In genomic region chr11:118401151-118401879, GRCh38 we compare ENCODE assay signal across 1 cellular context.
TF ChIP-seq lines count a peak whose summit lies in the region.

A gene with protein sequence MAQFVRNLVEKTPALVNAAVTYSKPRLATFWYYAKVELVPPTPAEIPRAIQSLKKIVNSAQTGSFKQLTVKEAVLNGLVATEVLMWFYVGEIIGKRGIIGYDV (plus strand): TSS chr11:118401606. CDS start chr11:118401666, 60 bp downstream.

TF ChIP-seq in HepG2, 621 proteins besides CTCF, POLR2A, EP300 and RAD21 (continued from another document and continues in another):
- TF ChIP-seq, protein P1, sequence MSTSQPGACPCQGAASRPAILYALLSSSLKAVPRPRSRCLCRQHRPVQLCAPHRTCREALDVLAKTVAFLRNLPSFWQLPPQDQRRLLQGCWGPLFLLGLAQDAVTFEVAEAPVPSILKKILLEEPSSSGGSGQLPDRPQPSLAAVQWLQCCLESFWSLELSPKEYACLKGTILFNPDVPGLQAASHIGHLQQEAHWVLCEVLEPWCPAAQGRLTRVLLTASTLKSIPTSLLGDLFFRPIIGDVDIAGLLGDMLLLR (CRISPR knock-in tag; IDR thresholded peaks at IDR 0.05), result no peak
- TF ChIP-seq BORCS8-MEF2B (CRISPR knock-in tag; IDR thresholded peaks at IDR 0.05) (no peak), HMGXB3 (CRISPR knock-in tag; IDR thresholded peaks at IDR 0.05; ENCODE audit: borderline replicate concordance) (no peak), SETDB1 (CRISPR knock-in tag; IDR thresholded peaks at IDR 0.05; ENCODE audit: borderline replicate concordance) (no peak), ISX (CRISPR knock-in tag; conservative IDR thresholded peaks at IDR 0.05) (0 out of 2 replicates have a peak, but pooled peaks have one; percentile 15), ZNF468 (CRISPR knock-in tag; IDR thresholded peaks at IDR 0.05) (no peak), HMGA1 (CRISPR knock-in tag; conservative IDR thresholded peaks at IDR 0.05) (no peak), REST (IDR thresholded peaks at IDR 0.05; ENCODE audit: borderline replicate concordance in 1 of 2, low read depth in 1 of 2, low read length in 2 of 2) (no peak), HNRNPUL1 (IDR thresholded peaks at IDR 0.05; ENCODE audit: low read depth, low read length) (no peak), ZNF704 (CRISPR knock-in tag; IDR thresholded peaks at IDR 0.05; ENCODE audit: borderline replicate concordance) (no peak), CC2D1A (CRISPR knock-in tag; IDR thresholded peaks at IDR 0.05) (no peak), HNRNPL (IDR thresholded peaks at IDR 0.05; ENCODE audit: low read depth, low read length) (no peak), FLYWCH1 (CRISPR knock-in tag; IDR thresholded peaks at IDR 0.05) (no peak), ZNF207 (IDR thresholded peaks at IDR 0.05; ENCODE audit: borderline replicate concordance) (no peak), FOXA3 (CRISPR knock-in tag; IDR thresholded peaks at IDR 0.05) (0 out of 2 replicates have a peak, but pooled peaks have one; percentile 4), TOPORS (CRISPR knock-in tag; IDR thresholded peaks at IDR 0.05) (no peak), HNRNPLL (IDR thresholded peaks at IDR 0.05; ENCODE audit: low read depth, low read length, poor library complexity, severe bottlenecking) (peak; percentile 83), ZNF570 (CRISPR knock-in tag; IDR thresholded peaks at IDR 0.05; ENCODE audit: borderline replicate concordance) (no peak), MYPOP (CRISPR knock-in tag; IDR thresholded peaks at IDR 0.05) (peak; percentile 93), ZNF761 (CRISPR knock-in tag; conservative IDR thresholded peaks at IDR 0.05) (no peak), AKAP8 (CRISPR knock-in tag; IDR thresholded peaks at IDR 0.05) (0 out of 2 replicates have a peak, but pooled peaks have one; percentile 24), TGIF2 (CRISPR knock-in tag; IDR thresholded peaks at IDR 0.05) (no peak; the same call in none of the 2 replicates), KDM6A (CRISPR knock-in tag; IDR thresholded peaks at IDR 0.05; ENCODE audit: low read depth) (no peak), ZBTB21 (CRISPR knock-in tag; IDR thresholded peaks at IDR 0.05) (no peak), MLX (CRISPR knock-in tag; IDR thresholded peaks at IDR 0.05) (no peak), ZMAT5 (CRISPR knock-in tag; IDR thresholded peaks at IDR 0.05; ENCODE audit: borderline replicate concordance, low read depth) (no peak), ZNF550 (CRISPR knock-in tag; IDR thresholded peaks at IDR 0.05; ENCODE audit: borderline replicate concordance) (no peak), RBM39 (IDR thresholded peaks at IDR 0.05; ENCODE audit: low read depth, low read length, poor library complexity, severe bottlenecking) (no peak), MYNN (CRISPR knock-in tag; IDR thresholded peaks at IDR 0.05; ENCODE audit: low read depth) (no peak), TBX2 (CRISPR knock-in tag; IDR thresholded peaks at IDR 0.05; ENCODE audit: borderline replicate concordance) (no peak; the same call in 1 of the 2 replicates)
- TF ChIP-seq, protein P2, sequence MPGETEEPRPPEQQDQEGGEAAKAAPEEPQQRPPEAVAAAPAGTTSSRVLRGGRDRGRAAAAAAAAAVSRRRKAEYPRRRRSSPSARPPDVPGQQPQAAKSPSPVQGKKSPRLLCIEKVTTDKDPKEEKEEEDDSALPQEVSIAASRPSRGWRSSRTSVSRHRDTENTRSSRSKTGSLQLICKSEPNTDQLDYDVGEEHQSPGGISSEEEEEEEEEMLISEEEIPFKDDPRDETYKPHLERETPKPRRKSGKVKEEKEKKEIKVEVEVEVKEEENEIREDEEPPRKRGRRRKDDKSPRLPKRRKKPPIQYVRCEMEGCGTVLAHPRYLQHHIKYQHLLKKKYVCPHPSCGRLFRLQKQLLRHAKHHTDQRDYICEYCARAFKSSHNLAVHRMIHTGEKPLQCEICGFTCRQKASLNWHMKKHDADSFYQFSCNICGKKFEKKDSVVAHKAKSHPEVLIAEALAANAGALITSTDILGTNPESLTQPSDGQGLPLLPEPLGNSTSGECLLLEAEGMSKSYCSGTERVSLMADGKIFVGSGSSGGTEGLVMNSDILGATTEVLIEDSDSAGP (CRISPR knock-in tag; IDR thresholded peaks at IDR 0.05; ENCODE audit: borderline replicate concordance), result peak; percentile 70; the same call in 1 of the 2 replicates
- TF ChIP-seq, protein P3, sequence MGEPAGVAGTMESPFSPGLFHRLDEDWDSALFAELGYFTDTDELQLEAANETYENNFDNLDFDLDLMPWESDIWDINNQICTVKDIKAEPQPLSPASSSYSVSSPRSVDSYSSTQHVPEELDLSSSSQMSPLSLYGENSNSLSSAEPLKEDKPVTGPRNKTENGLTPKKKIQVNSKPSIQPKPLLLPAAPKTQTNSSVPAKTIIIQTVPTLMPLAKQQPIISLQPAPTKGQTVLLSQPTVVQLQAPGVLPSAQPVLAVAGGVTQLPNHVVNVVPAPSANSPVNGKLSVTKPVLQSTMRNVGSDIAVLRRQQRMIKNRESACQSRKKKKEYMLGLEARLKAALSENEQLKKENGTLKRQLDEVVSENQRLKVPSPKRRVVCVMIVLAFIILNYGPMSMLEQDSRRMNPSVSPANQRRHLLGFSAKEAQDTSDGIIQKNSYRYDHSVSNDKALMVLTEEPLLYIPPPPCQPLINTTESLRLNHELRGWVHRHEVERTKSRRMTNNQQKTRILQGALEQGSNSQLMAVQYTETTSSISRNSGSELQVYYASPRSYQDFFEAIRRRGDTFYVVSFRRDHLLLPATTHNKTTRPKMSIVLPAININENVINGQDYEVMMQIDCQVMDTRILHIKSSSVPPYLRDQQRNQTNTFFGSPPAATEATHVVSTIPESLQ (CRISPR knock-in tag; conservative IDR thresholded peaks at IDR 0.05), result no peak
- TF ChIP-seq, protein P4, sequence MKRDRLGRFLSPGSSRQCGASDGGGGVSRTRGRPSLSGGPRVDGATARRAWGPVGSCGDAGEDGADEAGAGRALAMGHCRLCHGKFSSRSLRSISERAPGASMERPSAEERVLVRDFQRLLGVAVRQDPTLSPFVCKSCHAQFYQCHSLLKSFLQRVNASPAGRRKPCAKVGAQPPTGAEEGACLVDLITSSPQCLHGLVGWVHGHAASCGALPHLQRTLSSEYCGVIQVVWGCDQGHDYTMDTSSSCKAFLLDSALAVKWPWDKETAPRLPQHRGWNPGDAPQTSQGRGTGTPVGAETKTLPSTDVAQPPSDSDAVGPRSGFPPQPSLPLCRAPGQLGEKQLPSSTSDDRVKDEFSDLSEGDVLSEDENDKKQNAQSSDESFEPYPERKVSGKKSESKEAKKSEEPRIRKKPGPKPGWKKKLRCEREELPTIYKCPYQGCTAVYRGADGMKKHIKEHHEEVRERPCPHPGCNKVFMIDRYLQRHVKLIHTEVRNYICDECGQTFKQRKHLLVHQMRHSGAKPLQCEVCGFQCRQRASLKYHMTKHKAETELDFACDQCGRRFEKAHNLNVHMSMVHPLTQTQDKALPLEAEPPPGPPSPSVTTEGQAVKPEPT (CRISPR knock-in tag; IDR thresholded peaks at IDR 0.05; ENCODE audit: low read depth), result no peak
- TF ChIP-seq, protein P5, sequence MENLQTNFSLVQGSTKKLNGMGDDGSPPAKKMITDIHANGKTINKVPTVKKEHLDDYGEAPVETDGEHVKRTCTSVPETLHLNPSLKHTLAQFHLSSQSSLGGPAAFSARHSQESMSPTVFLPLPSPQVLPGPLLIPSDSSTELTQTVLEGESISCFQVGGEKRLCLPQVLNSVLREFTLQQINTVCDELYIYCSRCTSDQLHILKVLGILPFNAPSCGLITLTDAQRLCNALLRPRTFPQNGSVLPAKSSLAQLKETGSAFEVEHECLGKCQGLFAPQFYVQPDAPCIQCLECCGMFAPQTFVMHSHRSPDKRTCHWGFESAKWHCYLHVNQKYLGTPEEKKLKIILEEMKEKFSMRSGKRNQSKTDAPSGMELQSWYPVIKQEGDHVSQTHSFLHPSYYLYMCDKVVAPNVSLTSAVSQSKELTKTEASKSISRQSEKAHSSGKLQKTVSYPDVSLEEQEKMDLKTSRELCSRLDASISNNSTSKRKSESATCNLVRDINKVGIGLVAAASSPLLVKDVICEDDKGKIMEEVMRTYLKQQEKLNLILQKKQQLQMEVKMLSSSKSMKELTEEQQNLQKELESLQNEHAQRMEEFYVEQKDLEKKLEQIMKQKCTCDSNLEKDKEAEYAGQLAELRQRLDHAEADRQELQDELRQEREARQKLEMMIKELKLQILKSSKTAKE (CRISPR knock-in tag; IDR thresholded peaks at IDR 0.05; ENCODE audit: borderline replicate concordance), result no peak
- TF ChIP-seq, protein P6, sequence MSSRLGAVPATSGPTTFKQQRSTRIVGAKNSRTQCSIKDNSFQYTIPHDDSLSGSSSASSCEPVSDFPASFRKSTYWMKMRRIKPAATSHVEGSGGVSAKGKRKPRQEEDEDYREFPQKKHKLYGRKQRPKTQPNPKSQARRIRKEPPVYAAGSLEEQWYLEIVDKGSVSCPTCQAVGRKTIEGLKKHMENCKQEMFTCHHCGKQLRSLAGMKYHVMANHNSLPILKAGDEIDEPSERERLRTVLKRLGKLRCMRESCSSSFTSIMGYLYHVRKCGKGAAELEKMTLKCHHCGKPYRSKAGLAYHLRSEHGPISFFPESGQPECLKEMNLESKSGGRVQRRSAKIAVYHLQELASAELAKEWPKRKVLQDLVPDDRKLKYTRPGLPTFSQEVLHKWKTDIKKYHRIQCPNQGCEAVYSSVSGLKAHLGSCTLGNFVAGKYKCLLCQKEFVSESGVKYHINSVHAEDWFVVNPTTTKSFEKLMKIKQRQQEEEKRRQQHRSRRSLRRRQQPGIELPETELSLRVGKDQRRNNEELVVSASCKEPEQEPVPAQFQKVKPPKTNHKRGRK (CRISPR knock-in tag; IDR thresholded peaks at IDR 0.05), result no peak
